ENCODE assay signal across 25 cellular contexts in the genomic region with DNA sequence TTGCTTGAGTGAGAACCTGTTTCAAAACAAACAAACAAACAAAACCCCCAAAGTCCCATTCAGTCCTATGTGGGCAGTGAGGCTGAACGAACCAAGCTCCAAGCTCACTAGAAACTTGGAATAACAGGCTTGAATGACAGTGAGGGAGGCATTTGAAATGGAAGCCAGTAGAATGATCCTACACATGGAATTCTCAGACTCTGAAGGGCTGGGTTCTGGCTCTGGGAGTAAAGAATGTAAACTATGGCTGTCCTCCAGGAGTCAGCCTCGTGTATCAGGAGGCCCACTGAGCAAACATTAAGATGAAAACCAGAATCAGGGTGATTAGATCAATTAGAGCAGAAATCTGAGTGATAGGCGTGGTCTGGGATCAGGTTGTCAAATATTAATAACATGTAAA. TPM values are rescaled to one million over a fixed set of nuclear protein-coding genes. Genes with fewer than 3 reads are reported as not detected.
"Had no signal": no experiment of that assay in that cellular context is flagged by ENCODE, and none has a peak within 500 bp of the region (broad histone marks: within the 10 kb centered on the region; RNA-seq: fewer than 3 reads in every experiment).

No MANE protein-coding gene starts in this region.

- H3K27ac Mint-ChIP-seq: dendritic cell treated with granulocyte-macrophage colony-stimulating factor and Interleukin-4, amounts not matched to agents 40 ng/mL and 50 ng/mL, for 4 days; effector memory CD8-positive, alpha-beta T cell; memory B cell; mesothelial cell of epicardium; natural killer cell treated with Interleukin-12 subunit alpha and Interleukin-12 subunit beta and Interleukin-15 and Interleukin-18, amount 100 ng/mL, for 72 hours; neural progenitor cell; progenitor cell of endocrine pancreas; type B pancreatic cell had no signal

- H3K4me2 ChIP-seq: neural progenitor cell, smooth muscle cell had no signal

- H3K36me3 ChIP-seq: esophagus muscularis mucosa, heart left ventricle, left ventricle myocardium inferior, lower lobe of right lung, neural progenitor cell, pancreas, vagina had no signal

- H3K9me3 ChIP-seq: esophagus muscularis mucosa, heart left ventricle, left ventricle myocardium inferior, lower lobe of right lung, pancreas, vagina had no signal

- H3K9me3 Mint-ChIP-seq: dendritic cell treated with granulocyte-macrophage colony-stimulating factor and Interleukin-4, amounts not matched to agents 40 ng/mL and 50 ng/mL, for 4 days; effector memory CD8-positive, alpha-beta T cell; memory B cell; mesothelial cell of epicardium; natural killer cell treated with Interleukin-12 subunit alpha and Interleukin-12 subunit beta and Interleukin-15 and Interleukin-18, amount 100 ng/mL, for 72 hours; neural progenitor cell; type B pancreatic cell had no signal

- H3K4me1 Mint-ChIP-seq: memory B cell, neural progenitor cell had no signal

- H3K4me1 ChIP-seq: heart left ventricle, left ventricle myocardium inferior, lower lobe of right lung, neural progenitor cell, vagina had no signal

- DNase-seq: effector memory CD8-positive, alpha-beta T cell; heart left ventricle; hypothalamus; left ventricle myocardium inferior; lower lobe of right lung; occipital lobe; pancreas; right cardiac atrium; stimulated activated CD4-positive, alpha-beta T cell treated with anti-CD3 and anti-CD28 coated beads, Interleukin-2, amount 100 ng/mL, for 48 hours; stimulated activated naive CD4-positive, alpha-beta T cell treated with Interleukin-2 at 50 U/mL for 16 hours had no signal

- H2AFZ ChIP-seq: neural progenitor cell had no signal

- H3K4me3 Mint-ChIP-seq: dendritic cell treated with granulocyte-macrophage colony-stimulating factor and Interleukin-4, amounts not matched to agents 40 ng/mL and 50 ng/mL, for 4 days; effector memory CD8-positive, alpha-beta T cell; memory B cell; mesothelial cell of epicardium; natural killer cell treated with Interleukin-12 subunit alpha and Interleukin-12 subunit beta and Interleukin-15 and Interleukin-18, amount 100 ng/mL, for 72 hours; neural progenitor cell; type B pancreatic cell had no signal

- H3K9ac ChIP-seq: neural progenitor cell had no signal

- H3K27ac ChIP-seq: epithelial cell of prostate, esophagus muscularis mucosa, heart left ventricle, left ventricle myocardium inferior, lower lobe of right lung, neural progenitor cell, pancreas, vagina had no signal

- H3K27me3 ChIP-seq: esophagus muscularis mucosa, pancreas, vagina had no signal

- H3K36me3 Mint-ChIP-seq: memory B cell; mesothelial cell of epicardium; natural killer cell treated with Interleukin-12 subunit alpha and Interleukin-12 subunit beta and Interleukin-15 and Interleukin-18, amount 100 ng/mL, for 72 hours; neural progenitor cell; type B pancreatic cell had no signal

- ATAC-seq: effector memory CD8-positive, alpha-beta T cell; heart left ventricle; lower lobe of right lung; natural killer cell treated with Interleukin-12 subunit alpha and Interleukin-12 subunit beta and Interleukin-15 and Interleukin-18, amount 100 ng/mL, for 72 hours; right cardiac atrium had no signal

- H3K4me3 ChIP-seq: esophagus muscularis mucosa, heart left ventricle, left ventricle myocardium inferior, lower lobe of right lung, neural progenitor cell, pancreas, smooth muscle cell, vagina had no signal

RNA-seq across cellular contexts. Expression of a gene that starts 14.9 kb away (rescaled TPM):
- total RNA-seq: glomerular endothelial cell, left ventricle myocardium inferior, myocyte had no signal

RNA-seq across cellular contexts. Expression of a gene that starts 35.4 kb away (rescaled TPM):
- total RNA-seq: esophagus muscularis mucosa; frontal cortex; glomerular endothelial cell; heart left ventricle; left ventricle myocardium inferior; lower lobe of right lung; mesothelial cell of epicardium; mucosa of gallbladder; myocyte; natural killer cell treated with Interleukin-12 subunit alpha and Interleukin-12 subunit beta and Interleukin-15 and Interleukin-18, amount 100 ng/mL, for 72 hours; pancreas; progenitor cell of endocrine pancreas; right cardiac atrium; smooth muscle cell; vagina had no signal

RNA-seq across cellular contexts. Expression of a gene that starts 36.4 kb away (rescaled TPM):
- total RNA-seq: smooth muscle cell had no signal
